Comparison of ENCODE assay signal across 8 cellular contexts in the genomic region with DNA sequence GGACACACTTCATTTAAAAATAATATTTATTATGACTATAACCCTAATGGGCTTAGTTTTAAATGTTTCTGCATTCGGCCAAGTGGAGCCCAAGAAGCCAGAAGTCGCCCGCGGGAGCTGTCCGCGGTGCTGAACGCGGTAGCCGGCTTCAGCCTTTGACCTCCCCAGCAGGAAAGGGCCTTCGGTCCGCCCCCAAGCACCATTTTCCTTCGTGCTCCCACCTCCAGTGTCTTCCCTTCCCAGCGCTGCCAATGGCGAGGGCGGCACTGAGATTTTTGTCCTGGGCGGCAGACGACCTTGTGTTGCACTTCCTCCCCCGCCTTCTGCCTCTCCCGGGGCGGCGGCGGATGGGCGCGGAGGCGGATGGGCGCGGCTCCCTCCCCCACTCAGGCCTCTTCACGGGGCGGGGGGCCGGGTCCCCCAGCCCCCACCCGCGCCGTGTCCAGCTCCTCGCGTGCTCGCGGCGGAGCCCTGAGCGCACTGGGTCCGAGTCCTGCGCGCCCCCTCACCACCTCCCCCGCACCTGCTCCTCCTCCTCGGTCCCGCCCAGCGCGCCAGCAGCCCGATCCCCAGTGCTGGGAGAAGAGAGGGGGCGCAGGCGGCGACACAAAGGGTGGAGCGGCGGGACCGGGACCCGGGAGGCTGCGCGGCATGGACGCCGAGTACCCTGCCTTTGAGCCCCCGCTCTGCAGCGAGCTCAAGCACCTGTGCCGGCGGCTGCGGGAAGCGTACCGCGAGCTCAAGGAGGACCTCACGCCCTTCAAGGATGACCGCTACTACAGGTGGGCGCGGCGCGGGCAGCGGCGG. TPM values are rescaled to one million over a fixed set of nuclear protein-coding genes. Genes with fewer than 3 reads are reported as not detected.
A peak's percentile ranks its signal among the peaks of the same experiment; 100 is the strongest.
DNase-seq lines count a peak whose midpoint lies in the region; ATAC-seq and TF ChIP-seq lines count a peak whose summit lies in the region.

No MANE protein-coding gene starts in this region.

- H3K27me3 ChIP-seq in dorsolateral prefrontal cortex, result peaks cover 0 to 24% (median 0%) of the 10 kb centered on the region in 45 donors

- peak overlapping the region; percentile 49 for H3K27ac ChIP-seq in 22Rv1
- H3K27ac ChIP-seq in dorsolateral prefrontal cortex, result peak overlapping the region in 54 of 59 donors; percentile 10 to 90 (median 75)

- no peak for TF ChIP-seq POLR2A in lower leg skin (IDR thresholded peaks at IDR 0.05)

- peak; percentile 50 for DNase-seq in NCI-H460 (ENCODE audit: extremely low read depth, low read depth)
- peak; percentile 75 to 78 for DNase-seq in activated CD4-positive, alpha-beta T cell treated with anti-CD3 and anti-CD28 coated beads, Interleukin-2, amount 50 U/mL, for 48 hours
- DNase-seq in dorsolateral prefrontal cortex, result peak in 4 of 10 donors; percentile 26 to 66 (median 50)
- DNase-seq in lower leg skin (ENCODE audit: low spot score in 2 of 2), result peak in 1 of 2 donors; percentile 91
- peak; percentile 41 to 62 for DNase-seq in stimulated activated CD4-positive, alpha-beta T cell treated with anti-CD3 and anti-CD28 coated beads, Interleukin-4, amount 100 ng/mL, for 4 hours

- TF ChIP-seq CTCF in 22Rv1 (IDR thresholded peaks at IDR 0.05) (no peak), dorsolateral prefrontal cortex (IDR thresholded peaks at IDR 0.05 in 54 of 56, conservative IDR thresholded peaks at IDR 0.05 in 2 of 56; ENCODE audit: low read depth in 1 of 56, partially characterized antibody in 56 of 56) (peak in 4 of 56 donors; percentile 6 to 20 (median 18)), lower leg skin (IDR thresholded peaks at IDR 0.05) (no peak)

- peak; percentile 60 for ATAC-seq in GM21723 (IDR thresholded peaks at IDR 0.05; ENCODE audit: unreplicated experiment)
- ATAC-seq in HG03378 (IDR thresholded peaks at IDR 0.05; ENCODE audit: unreplicated experiment), result no peak

- H3K4me3 ChIP-seq in dorsolateral prefrontal cortex, result peak overlapping the region; percentile 37 to 76 (median 62)
- peak overlapping the region; percentile 29 for H3K4me3 ChIP-seq in lower leg skin (ENCODE audit: low read depth, poor library complexity, severe bottlenecking)

- WGBS in lower leg skin, 2 donors, result 2 to 6% methylated on average over 27 to 42 of the region's 75 CpGs

- intact Hi-C loops in dorsolateral prefrontal cortex (cut with DNase I) (no loop called here), lower leg skin (cut with DNase I; ENCODE audit: low total_unique reads) (no loop called here)

RNA-seq across cellular contexts. Expression of gene TMEM181, which starts 23.6 kb away (rescaled TPM):
- 24.3 and 24.7 TPM in 2 replicates for total RNA-seq in NCI-H460 (2014; rRNA removed; shearing (Covaris generic))
- 25.9 and 40.0 TPM in 2 replicates for polyA plus RNA-seq in NCI-H460 (2014; cell fraction: nucleus; rRNA removed)
- total RNA-seq in dorsolateral prefrontal cortex, result 10 to 100 TPM; 23.4 to 51.6 (median 36.0) TPM
- 10 to 100 TPM; 12.8 to 20.8 (median 17.2) TPM for total RNA-seq in lower leg skin
